ENCODE assay signal across 8 cellular contexts in the genomic region with DNA sequence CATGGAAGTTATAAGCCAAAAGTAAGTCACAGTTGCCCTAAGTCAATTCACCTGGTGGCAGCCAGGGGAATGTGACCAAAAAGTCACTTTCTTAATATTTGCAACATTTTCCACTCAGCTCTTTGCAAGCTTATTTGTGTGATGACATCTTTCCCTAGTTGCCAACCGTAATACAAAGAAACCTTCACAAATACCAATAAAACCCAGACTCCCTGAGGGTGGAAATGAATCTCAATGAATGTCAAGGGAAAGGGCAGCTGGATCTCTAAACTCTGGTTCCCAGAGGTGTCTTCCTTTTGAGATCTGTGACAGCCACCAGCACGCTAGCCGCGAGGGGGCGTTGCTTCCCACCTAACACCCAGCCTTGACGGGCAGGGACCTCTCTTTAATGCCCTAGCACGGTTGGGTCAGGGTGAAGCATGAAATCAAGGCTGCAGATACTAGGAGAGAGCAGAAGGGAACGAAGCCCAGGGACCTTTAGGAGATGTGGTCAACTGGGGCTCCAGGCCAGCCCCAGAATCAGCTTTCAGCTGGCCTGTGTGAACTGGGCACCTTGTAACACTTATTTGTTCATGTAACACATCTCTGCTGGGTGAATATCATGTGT.
A peak's percentile ranks its signal among the peaks of the same experiment; 100 is the strongest.
DNase-seq lines count a peak whose midpoint lies in the region; ATAC-seq, FAIRE-seq and TF ChIP-seq lines count a peak whose summit lies in the region.

No MANE protein-coding gene starts in this region.

- FAIRE-seq in small intestine (lab: Jason Lieb, UNC), result no peak

- POLR2A ChIA-PET in AG04449 (lab: Yijun Ruan, JAX), result interaction anchor here (0.8 to 1.0 kb wide), 2 partner anchors 13 to 24 kb away, joined by 3 read pairs; no protein-coding TSS in a partner anchor

- no peak for DNase-seq in AG04449 (ENCODE audit: low read depth, low spot score)
- peak; percentile 70 for DNase-seq in GM13977 (ENCODE audit: low spot score)
- peak; percentile 28 for DNase-seq in LoVo (ENCODE audit: low spot score)
- peak; percentile 79 for DNase-seq in activated CD8-positive, alpha-beta memory T cell treated with anti-CD3 and anti-CD28 coated beads, Interleukin-2, amount 50 U/mL, for 48 hours
- peak; percentile 45 for DNase-seq in germinal center (ENCODE audit: low spot score)
- peak; percentile 45 for DNase-seq in small intestine
- no peak for DNase-seq in T1000 (lab: John Stamatoyannopoulos, UW)

- no peaks in the 10 kb centered on the region for H3K9me3 ChIP-seq in small intestine (ENCODE audit: control insufficient read depth, low read depth)

- TF ChIP-seq CTCF in AG04449 (IDR thresholded peaks at IDR 0.05; ENCODE audit: insufficient read depth, low read length, missing control alignments) (peak; percentile 90), GM13977 (IDR thresholded peaks at IDR 0.05; ENCODE audit: extremely low read depth, insufficient read depth, missing control alignments) (peak; percentile 86)

- WGBS in small intestine, 3 donors, result 12 to 21% (median 13%) methylated on average over 8 of the region's 8 CpGs

- no peak for ATAC-seq in GM18505 (IDR thresholded peaks at IDR 0.05; ENCODE audit: unreplicated experiment)

- no peaks in the 10 kb centered on the region for H3K36me3 ChIP-seq in small intestine (ENCODE audit: control insufficient read depth in 2 of 2, insufficient read depth in 2 of 2, low read length in 2 of 2)

- H3K4me3 ChIP-seq in AG04449 (ENCODE audit: low read depth, low read length), result no peak overlapping the region
- no peak overlapping the region for H3K4me3 ChIP-seq in small intestine (ENCODE audit: low read depth in 1 of 2, low read length in 2 of 2)

- CTCF ChIA-PET in AG04449 (lab: Yijun Ruan, JAX), result interaction anchor here (0.6 to 3.1 kb wide), 28 partner anchors 9 to 815 kb away, joined by 3 to 49 read pairs (median 4); a partner anchor contains a TSS

- H3K4me1 ChIP-seq in small intestine (ENCODE audit: control insufficient read depth in 2 of 2, insufficient read depth in 1 of 2, low read depth in 1 of 2, low read length in 1 of 2), result peaks cover 0 to 2% of the 10 kb centered on the region in 2 donors

- H3K27me3 ChIP-seq in small intestine (ENCODE audit: control insufficient read depth in 2 of 2, insufficient read depth in 2 of 2, low read length in 2 of 2), result no peaks in the 10 kb centered on the region

- no peak overlapping the region for H3K27ac ChIP-seq in small intestine (ENCODE audit: low read depth in 1 of 2, low read length in 1 of 2)

- TF ChIP-seq POLR2A in GM18505 (IDR thresholded peaks at IDR 0.05; ENCODE audit: borderline replicate concordance, extremely low read depth, insufficient read depth, insufficient read length), result no peak

- in situ Hi-C loops in GM13977 (cut with MboI; ENCODE audit: low pct_unique_long_range_greater_than_20kb, low sequenced_read_pairs, unreplicated experiment), result no loop called here

Comparison
In these comparisons a context has a peak if more than half of its experiments do, and no peak if none do; other contexts are left out.
1. DNase-seq: peak in GM13977 (single experiment), LoVo (single experiment), activated CD8-positive, alpha-beta memory T cell treated with anti-CD3 and anti-CD28 coated beads, Interleukin-2, amount 50 U/mL, for 48 hours (single experiment), germinal center (single experiment) and small intestine (single experiment); none in AG04449 (single experiment) and T1000 (single experiment).